ENCODE assay signal across 8 cellular contexts in the genomic region with DNA sequence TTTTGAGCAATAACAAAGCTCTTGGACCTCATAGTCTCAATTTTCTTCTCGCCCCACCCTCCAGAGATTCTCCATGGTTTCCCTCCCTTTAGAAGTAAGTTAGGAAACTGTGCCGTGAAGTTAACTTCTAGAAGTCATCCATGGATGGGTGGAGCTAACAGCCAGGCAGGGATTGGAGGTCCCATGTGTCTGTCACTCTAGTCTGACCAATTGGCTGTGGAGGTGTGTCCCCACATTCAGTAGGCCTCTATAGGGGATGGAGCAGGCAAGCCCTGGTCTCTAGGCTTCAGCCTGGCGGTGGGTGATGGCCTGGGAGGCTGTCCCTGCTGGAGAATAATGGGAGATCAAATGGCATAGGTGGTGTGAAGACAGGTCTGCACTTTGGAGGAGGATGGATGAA. TPM values are rescaled to one million over a fixed set of nuclear protein-coding genes. Genes with fewer than 3 reads are reported as not detected.
DNase-seq lines count a peak whose midpoint lies in the region; ATAC-seq and TF ChIP-seq lines count a peak whose summit lies in the region.

No MANE protein-coding gene starts in this region.

- no peaks in the 10 kb centered on the region for H3K27me3 Mint-ChIP-seq in WTC11 (ENCODE audit: low read depth)

- H3K27me3 ChIP-seq in BE2C, result no peaks in the 10 kb centered on the region

- POLR2A ChIA-PET in WTC11 (lab: Charles Lee), result interaction anchor here (1.1 kb wide), 1 partner anchor 49 kb away, joined by 3 read pairs; no protein-coding TSS in a partner anchor

- H3K4me3 Mint-ChIP-seq in WTC11, result no peak overlapping the region

- peaks cover 13% of the 10 kb centered on the region for H3K36me3 Mint-ChIP-seq in WTC11

- H3K9me3 ChIP-seq in BE2C, result no peaks in the 10 kb centered on the region

- CTCF ChIA-PET in WTC11 (lab: Charles Lee), result interaction anchor here (0.6 to 5.3 kb wide), 9 partner anchors 12 to 340 kb away, joined by 3 to 38 read pairs (median 3); no protein-coding TSS in a partner anchor

- DNase-seq in BE2C (peak; percentile 52), HFF-Myc (ENCODE audit: extremely low read depth, low read depth) (peak; percentile 33), WTC11 (ENCODE audit: low spot score) (peak; percentile 71), glomerular visceral epithelial cell (ENCODE audit: extremely low spot score) (peak; percentile 35), GM19240 (ENCODE audit: insufficient read length, low spot score) (no peak)

- no peaks in the 10 kb centered on the region for H3K4me1 ChIP-seq in BE2C

- H3K4me1 Mint-ChIP-seq in WTC11, result peaks cover 12% of the 10 kb centered on the region

- H3K36me3 ChIP-seq in BE2C, result no peaks in the 10 kb centered on the region

- H3K4me3 ChIP-seq in BE2C (ENCODE audit: low read depth, low read length) (no peak overlapping the region), HFF-Myc (replicated peaks; ENCODE audit: low read depth, low read length) (no peak overlapping the region)

- no peak overlapping the region for H3K27ac Mint-ChIP-seq in WTC11

- H3K9me3 Mint-ChIP-seq in WTC11, result peaks cover 18% of the 10 kb centered on the region

- no peak for TF ChIP-seq CTCF in BE2C (IDR thresholded peaks at IDR 0.05; ENCODE audit: low read depth, low read length)
- TF ChIP-seq CTCF in HFF-Myc (IDR thresholded peaks at IDR 0.05; ENCODE audit: low read depth, low read length, missing control alignments), result no peak
- TF ChIP-seq CTCF in WTC11 (IDR thresholded peaks at IDR 0.05), result no peak

- peak; percentile 95 for ATAC-seq in WTC11
- ATAC-seq in HG03139 (IDR thresholded peaks at IDR 0.05; ENCODE audit: unreplicated experiment), result no peak
- ATAC-seq in GM18519 (IDR thresholded peaks at IDR 0.05; ENCODE audit: low FRiP score, unreplicated experiment), result no peak
- no peak for ATAC-seq in GM21423 (IDR thresholded peaks at IDR 0.05; ENCODE audit: unreplicated experiment)

TF ChIP-seq in WTC11, 78 proteins besides CTCF, POLR2A, EP300 and RAD21:
- no peak for TF ChIP-seq RELA (CRISPR knock-in tag; IDR thresholded peaks at IDR 0.05; ENCODE audit: borderline replicate concordance)
- TF ChIP-seq CREB1 (CRISPR knock-in tag; IDR thresholded peaks at IDR 0.05), result no peak
- no peak for TF ChIP-seq ATF1 (CRISPR knock-in tag; IDR thresholded peaks at IDR 0.05)
- no peak for TF ChIP-seq TEAD1 (CRISPR knock-in tag; IDR thresholded peaks at IDR 0.05)
- TF ChIP-seq, protein P1, sequence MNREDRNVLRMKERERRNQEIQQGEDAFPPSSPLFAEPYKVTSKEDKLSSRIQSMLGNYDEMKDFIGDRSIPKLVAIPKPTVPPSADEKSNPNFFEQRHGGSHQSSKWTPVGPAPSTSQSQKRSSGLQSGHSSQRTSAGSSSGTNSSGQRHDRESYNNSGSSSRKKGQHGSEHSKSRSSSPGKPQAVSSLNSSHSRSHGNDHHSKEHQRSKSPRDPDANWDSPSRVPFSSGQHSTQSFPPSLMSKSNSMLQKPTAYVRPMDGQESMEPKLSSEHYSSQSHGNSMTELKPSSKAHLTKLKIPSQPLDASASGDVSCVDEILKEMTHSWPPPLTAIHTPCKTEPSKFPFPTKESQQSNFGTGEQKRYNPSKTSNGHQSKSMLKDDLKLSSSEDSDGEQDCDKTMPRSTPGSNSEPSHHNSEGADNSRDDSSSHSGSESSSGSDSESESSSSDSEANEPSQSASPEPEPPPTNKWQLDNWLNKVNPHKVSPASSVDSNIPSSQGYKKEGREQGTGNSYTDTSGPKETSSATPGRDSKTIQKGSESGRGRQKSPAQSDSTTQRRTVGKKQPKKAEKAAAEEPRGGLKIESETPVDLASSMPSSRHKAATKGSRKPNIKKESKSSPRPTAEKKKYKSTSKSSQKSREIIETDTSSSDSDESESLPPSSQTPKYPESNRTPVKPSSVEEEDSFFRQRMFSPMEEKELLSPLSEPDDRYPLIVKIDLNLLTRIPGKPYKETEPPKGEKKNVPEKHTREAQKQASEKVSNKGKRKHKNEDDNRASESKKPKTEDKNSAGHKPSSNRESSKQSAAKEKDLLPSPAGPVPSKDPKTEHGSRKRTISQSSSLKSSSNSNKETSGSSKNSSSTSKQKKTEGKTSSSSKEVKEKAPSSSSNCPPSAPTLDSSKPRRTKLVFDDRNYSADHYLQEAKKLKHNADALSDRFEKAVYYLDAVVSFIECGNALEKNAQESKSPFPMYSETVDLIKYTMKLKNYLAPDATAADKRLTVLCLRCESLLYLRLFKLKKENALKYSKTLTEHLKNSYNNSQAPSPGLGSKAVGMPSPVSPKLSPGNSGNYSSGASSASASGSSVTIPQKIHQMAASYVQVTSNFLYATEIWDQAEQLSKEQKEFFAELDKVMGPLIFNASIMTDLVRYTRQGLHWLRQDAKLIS (CRISPR knock-in tag; IDR thresholded peaks at IDR 0.05; ENCODE audit: borderline replicate concordance), result no peak
- TF ChIP-seq SP1 (CRISPR knock-in tag; conservative IDR thresholded peaks at IDR 0.05), result 0 out of 2 replicates have a peak, but pooled peaks have one; percentile 28
- TF ChIP-seq ZNF232 (CRISPR knock-in tag; IDR thresholded peaks at IDR 0.05), result no peak
- no peak for TF ChIP-seq TP53 (CRISPR knock-in tag; IDR thresholded peaks at IDR 0.05)
- TF ChIP-seq NFYB (CRISPR knock-in tag; conservative IDR thresholded peaks at IDR 0.05; ENCODE audit: low read depth), result peak; percentile 87
- no peak for TF ChIP-seq EMX1 (CRISPR knock-in tag; IDR thresholded peaks at IDR 0.05)

RNA-seq across cellular contexts. Expression of a gene that starts 50.7 kb away (rescaled TPM):
- polyA plus RNA-seq in BE2C (2012; ENCODE audit: insufficient read depth, insufficient read length, low read depth), result 15.0 TPM
- 42.4 to 44.2 TPM (median 42.9 TPM) in 3 replicates for total RNA-seq in WTC11 (2021)
